ENCODE assay signal across 1 cellular context in the genomic region with DNA sequence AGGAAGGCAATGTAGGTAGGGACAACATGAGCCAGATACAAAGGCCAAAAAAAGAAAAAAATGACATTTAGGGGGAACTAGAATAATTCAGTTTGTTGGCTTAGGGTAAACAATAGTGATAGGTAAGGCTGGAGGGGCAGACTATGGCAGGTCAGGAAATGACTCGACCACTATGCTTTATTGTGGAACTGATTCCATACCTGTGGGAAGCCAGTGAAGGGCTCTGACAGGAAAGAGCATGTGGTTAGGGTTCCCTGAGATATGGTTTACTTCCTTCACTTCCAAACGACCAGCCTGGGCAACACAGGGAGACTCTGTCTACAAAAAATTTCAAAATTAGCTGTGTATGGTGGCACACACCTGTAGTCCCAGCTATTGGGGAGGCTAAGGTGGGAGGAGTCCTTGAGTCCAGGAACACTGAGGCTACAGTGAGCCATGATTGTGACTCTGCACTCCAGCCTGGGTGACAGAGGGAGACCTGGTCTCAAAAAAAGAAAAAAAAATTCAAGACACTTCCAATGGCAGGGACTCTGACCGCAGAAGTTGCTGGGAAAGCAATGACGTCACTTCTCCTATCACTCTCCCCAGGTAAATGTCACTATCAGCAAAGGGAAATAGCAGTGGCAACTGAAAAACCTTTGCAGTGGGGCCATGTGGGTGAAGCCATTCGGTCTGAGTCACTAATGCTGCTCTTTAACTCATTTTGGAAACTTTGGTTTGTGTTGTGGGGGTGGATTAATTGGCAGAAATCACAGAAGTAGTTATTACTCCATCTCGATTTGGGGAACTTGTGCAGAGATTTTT.
TF ChIP-seq lines count a peak whose summit lies in the region.

No MANE protein-coding gene starts in this region.

TF ChIP-seq in IMR-90, 13 proteins besides CTCF, POLR2A, EP300 and RAD21 (continued from another document):
- TF ChIP-seq, protein P1, sequence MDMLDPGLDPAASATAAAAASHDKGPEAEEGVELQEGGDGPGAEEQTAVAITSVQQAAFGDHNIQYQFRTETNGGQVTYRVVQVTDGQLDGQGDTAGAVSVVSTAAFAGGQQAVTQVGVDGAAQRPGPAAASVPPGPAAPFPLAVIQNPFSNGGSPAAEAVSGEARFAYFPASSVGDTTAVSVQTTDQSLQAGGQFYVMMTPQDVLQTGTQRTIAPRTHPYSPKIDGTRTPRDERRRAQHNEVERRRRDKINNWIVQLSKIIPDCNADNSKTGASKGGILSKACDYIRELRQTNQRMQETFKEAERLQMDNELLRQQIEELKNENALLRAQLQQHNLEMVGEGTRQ (IDR thresholded peaks at IDR 0.05; ENCODE audit: low read depth, low read length) = no peak
- no peak for TF ChIP-seq RFX5 (IDR thresholded peaks at IDR 0.05; ENCODE audit: low read depth, low read length)
- no peak for TF ChIP-seq RCOR1 (IDR thresholded peaks at IDR 0.05; ENCODE audit: insufficient replicate concordance, low read length)
- TF ChIP-seq MXI1 (IDR thresholded peaks at IDR 0.05; ENCODE audit: borderline replicate concordance, low read depth, low read length) = no peak
- TF ChIP-seq, protein P2, sequence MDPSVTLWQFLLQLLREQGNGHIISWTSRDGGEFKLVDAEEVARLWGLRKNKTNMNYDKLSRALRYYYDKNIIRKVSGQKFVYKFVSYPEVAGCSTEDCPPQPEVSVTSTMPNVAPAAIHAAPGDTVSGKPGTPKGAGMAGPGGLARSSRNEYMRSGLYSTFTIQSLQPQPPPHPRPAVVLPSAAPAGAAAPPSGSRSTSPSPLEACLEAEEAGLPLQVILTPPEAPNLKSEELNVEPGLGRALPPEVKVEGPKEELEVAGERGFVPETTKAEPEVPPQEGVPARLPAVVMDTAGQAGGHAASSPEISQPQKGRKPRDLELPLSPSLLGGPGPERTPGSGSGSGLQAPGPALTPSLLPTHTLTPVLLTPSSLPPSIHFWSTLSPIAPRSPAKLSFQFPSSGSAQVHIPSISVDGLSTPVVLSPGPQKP (IDR thresholded peaks at IDR 0.05; ENCODE audit: borderline replicate concordance, low read depth, low read length) = no peak
- no peak for TF ChIP-seq SMC3 (IDR thresholded peaks at IDR 0.05; ENCODE audit: low read depth, low read length)
